Comparison of ENCODE assay signal across 17 cellular contexts in genomic region chr7:93843260-93843659, GRCh38. TPM values are rescaled to one million over a fixed set of nuclear protein-coding genes. Genes with fewer than 3 reads are reported as not detected.
DNase-seq lines count a peak whose midpoint lies in the region; ATAC-seq and TF ChIP-seq lines count a peak whose summit lies in the region.
"Had no signal": no experiment of that assay in that cellular context is flagged by ENCODE, and none has a peak within 500 bp of the region (broad histone marks: within the 10 kb centered on the region; RNA-seq: fewer than 3 reads in every experiment).

No MANE protein-coding gene starts in this region.

- ATAC-seq in SK-N-SH treated with all-trans-retinoic acid at 6 μM for 48 hours, result peak; percentile 76
- no peak for ATAC-seq in HG02610 (IDR thresholded peaks at IDR 0.05; ENCODE audit: unreplicated experiment)

- H3K27me3 Mint-ChIP-seq in activated T-helper 1 cell treated with anti-CD3 and anti-CD28 coated beads, Interleukin-12 subunit alpha, Interleukin-12 subunit beta, Interleukin-2, Interleukin-4 antibody, amounts not matched to agents 30 ng/mL and 10 ng/mL and 1 ng/mL, durations not matched to agents 14 hours and 24 hours and 36 hours (ENCODE audit: insufficient read depth), result peaks cover 5% of the 10 kb centered on the region
- H3K27me3 Mint-ChIP-seq: CD4-positive, CD25-positive, alpha-beta regulatory T cell had no signal

- DNase-seq in A172 (ENCODE audit: low spot score) (peak; percentile 5), GM04503 (ENCODE audit: low read depth) (peak; percentile 34), fibroblast of peridontal ligament (ENCODE audit: extremely low read depth) (peak; percentile 75), MV-4-11 (lab: John Stamatoyannopoulos, UW) (no peak), NCI-H69 (lab: John Stamatoyannopoulos, UW) (no peak)
- DNase-seq in activated T-helper 1 cell treated with anti-CD3 and anti-CD28 coated beads, Interleukin-12 subunit alpha, Interleukin-12 subunit beta, Interleukin-2, Interleukin-4 antibody, amounts not matched to agents 30 ng/mL and 10 ng/mL and 1 ng/mL, durations not matched to agents 14 hours and 24 hours and 36 hours (ENCODE audit: low spot score), result no peak
- DNase-seq: AML-193; CD4-positive, CD25-positive, alpha-beta regulatory T cell; DMS79; GDM1; Karpas-422; NCI-H1436; NCI-H2081 treated with DMSO at 0.1 percent for 48 hours; NCI-H524 treated with DMSO at 0.1 percent for 48 hours; PC-9 had no signal

- no peaks in the 10 kb centered on the region for H3K4me1 Mint-ChIP-seq in activated T-helper 1 cell treated with anti-CD3 and anti-CD28 coated beads, Interleukin-12 subunit alpha, Interleukin-12 subunit beta, Interleukin-2, Interleukin-4 antibody, amounts not matched to agents 30 ng/mL and 10 ng/mL and 1 ng/mL, durations not matched to agents 14 hours and 24 hours and 36 hours (ENCODE audit: low read depth)
- H3K4me1 Mint-ChIP-seq: CD4-positive, CD25-positive, alpha-beta regulatory T cell had no signal

- no peak overlapping the region for H3K4me3 Mint-ChIP-seq in activated T-helper 1 cell treated with anti-CD3 and anti-CD28 coated beads, Interleukin-12 subunit alpha, Interleukin-12 subunit beta, Interleukin-2, Interleukin-4 antibody, amounts not matched to agents 30 ng/mL and 10 ng/mL and 1 ng/mL, durations not matched to agents 14 hours and 24 hours and 36 hours
- H3K4me3 Mint-ChIP-seq: CD4-positive, CD25-positive, alpha-beta regulatory T cell had no signal

- no peak overlapping the region for H3K27ac Mint-ChIP-seq in activated T-helper 1 cell treated with anti-CD3 and anti-CD28 coated beads, Interleukin-12 subunit alpha, Interleukin-12 subunit beta, Interleukin-2, Interleukin-4 antibody, amounts not matched to agents 30 ng/mL and 10 ng/mL and 1 ng/mL, durations not matched to agents 14 hours and 24 hours and 36 hours
- H3K27ac Mint-ChIP-seq: CD4-positive, CD25-positive, alpha-beta regulatory T cell had no signal

- no peaks in the 10 kb centered on the region for H3K36me3 Mint-ChIP-seq in activated T-helper 1 cell treated with anti-CD3 and anti-CD28 coated beads, Interleukin-12 subunit alpha, Interleukin-12 subunit beta, Interleukin-2, Interleukin-4 antibody, amounts not matched to agents 30 ng/mL and 10 ng/mL and 1 ng/mL, durations not matched to agents 14 hours and 24 hours and 36 hours (ENCODE audit: low read depth)
- H3K36me3 Mint-ChIP-seq: CD4-positive, CD25-positive, alpha-beta regulatory T cell had no signal

- intact Hi-C loops in activated T-helper 1 cell treated with anti-CD3 and anti-CD28 coated beads, Interleukin-12 subunit alpha, Interleukin-12 subunit beta, Interleukin-2, Interleukin-4 antibody, amounts not matched to agents 30 ng/mL and 10 ng/mL and 1 ng/mL, durations not matched to agents 14 hours and 24 hours and 36 hours (cut with micrococcal nuclease), result no loop called here

- no peaks in the 10 kb centered on the region for H3K9me3 Mint-ChIP-seq in activated T-helper 1 cell treated with anti-CD3 and anti-CD28 coated beads, Interleukin-12 subunit alpha, Interleukin-12 subunit beta, Interleukin-2, Interleukin-4 antibody, amounts not matched to agents 30 ng/mL and 10 ng/mL and 1 ng/mL, durations not matched to agents 14 hours and 24 hours and 36 hours

TF ChIP-seq in SK-N-SH treated with all-trans-retinoic acid at 6 μM for 48 hours, 23 proteins besides CTCF, POLR2A, EP300 and RAD21 (continues in another document):
- no peak for TF ChIP-seq ZFP30 (CRISPR knock-in tag; IDR thresholded peaks at IDR 0.05)
- TF ChIP-seq ZNF565 (CRISPR knock-in tag; conservative IDR thresholded peaks at IDR 0.05; ENCODE audit: low read depth), result no peak
- no peak for TF ChIP-seq SNAI2 (CRISPR knock-in tag; IDR thresholded peaks at IDR 0.05)
- TF ChIP-seq ZFP3 (CRISPR knock-in tag; IDR thresholded peaks at IDR 0.05), result no peak
- no peak for TF ChIP-seq RARB (CRISPR knock-in tag; IDR thresholded peaks at IDR 0.05)
- TF ChIP-seq ZNF8 (CRISPR knock-in tag; IDR thresholded peaks at IDR 0.05), result no peak
- TF ChIP-seq CREB5 (CRISPR knock-in tag; IDR thresholded peaks at IDR 0.05; ENCODE audit: low read depth), result no peak
- TF ChIP-seq TSHZ2 (CRISPR knock-in tag; IDR thresholded peaks at IDR 0.05), result no peak
- TF ChIP-seq POU6F1 (CRISPR knock-in tag; IDR thresholded peaks at IDR 0.05; ENCODE audit: borderline replicate concordance, low read depth), result no peak
- TF ChIP-seq CSRNP3 (CRISPR knock-in tag; IDR thresholded peaks at IDR 0.05), result no peak
- no peak for TF ChIP-seq ZC3H10 (CRISPR knock-in tag; IDR thresholded peaks at IDR 0.05)
- no peak for TF ChIP-seq ISL1 (CRISPR knock-in tag; IDR thresholded peaks at IDR 0.05)

RNA-seq across cellular contexts. Expression of gene TFPI2, which starts 47.3 kb away (rescaled TPM):
- 6.2 and 6.5 TPM in 2 replicates for total RNA-seq in A172 (2014; rRNA removed; shearing (Covaris generic))
- not detected in 2 replicates for total RNA-seq in activated T-helper 1 cell treated with anti-CD3 and anti-CD28 coated beads, Interleukin-12 subunit alpha, Interleukin-12 subunit beta, Interleukin-2, Interleukin-4 antibody, amounts not matched to agents 30 ng/mL and 10 ng/mL and 1 ng/mL, durations not matched to agents 14 hours and 24 hours and 36 hours

Comparison
In these comparisons a context has a peak if more than half of its experiments do, and no peak if none do; other contexts are left out.
1. DNase-seq: peak in A172 (single experiment), GM04503 (single experiment) and fibroblast of peridontal ligament (single experiment); none in MV-4-11 (single experiment), NCI-H69 (single experiment) and activated T-helper 1 cell treated with anti-CD3 and anti-CD28 coated beads, Interleukin-12 subunit alpha, Interleukin-12 subunit beta, Interleukin-2, Interleukin-4 antibody, amounts not matched to agents 30 ng/mL and 10 ng/mL and 1 ng/mL, durations not matched to agents 14 hours and 24 hours and 36 hours (single experiment).